8 cellular contexts compared by ENCODE assay signal in genomic region chr2:171159326-171160118, GRCh38. TPM values are rescaled to one million over a fixed set of nuclear protein-coding genes. Genes with fewer than 3 reads are reported as not detected.
DNase-seq lines count a peak whose midpoint lies in the region; ATAC-seq and TF ChIP-seq lines count a peak whose summit lies in the region.

No MANE protein-coding gene starts in this region.

- H3K4me3 Mint-ChIP-seq in activated CD4-positive, alpha-beta memory T cell treated with anti-CD3 and anti-CD28 coated beads, Interleukin-2, amount 10 ng/mL, durations not matched to agents 7 days and 5 days: peak overlapping the region; percentile 94

- no peaks in the 10 kb centered on the region for H3K9me3 Mint-ChIP-seq in activated CD4-positive, alpha-beta memory T cell treated with anti-CD3 and anti-CD28 coated beads, Interleukin-2, amount 10 ng/mL, durations not matched to agents 7 days and 5 days

- H3K9me3 ChIP-seq in lower lobe of right lung: no peaks in the 10 kb centered on the region

- H3K27me3 Mint-ChIP-seq in activated CD4-positive, alpha-beta memory T cell treated with anti-CD3 and anti-CD28 coated beads, Interleukin-2, amount 10 ng/mL, durations not matched to agents 7 days and 5 days: no peaks in the 10 kb centered on the region

- peak overlapping the region; percentile 95 for H3K4me3 ChIP-seq in GM08714 (ENCODE audit: low read length)
- H3K4me3 ChIP-seq in lower lobe of right lung: peak overlapping the region; percentile 78

- no peaks in the 10 kb centered on the region for H3K36me3 ChIP-seq in lower lobe of right lung

- H3K27ac Mint-ChIP-seq in activated CD4-positive, alpha-beta memory T cell treated with anti-CD3 and anti-CD28 coated beads, Interleukin-2, amount 10 ng/mL, durations not matched to agents 7 days and 5 days: peak overlapping the region; percentile 91

- DNase-seq in NCI-H446 treated with DMSO at 0.1 percent for 48 hours (lab: John Stamatoyannopoulos, UW) (peak; percentile 52), ecto neural progenitor cell (ENCODE audit: low spot score) (peak; percentile 51), lower lobe of right lung (peak; percentile 51), NCI-H128 (lab: John Stamatoyannopoulos, UW; ENCODE audit: unreplicated experiment) (no peak)
- peak; percentile 47 for DNase-seq in activated CD4-positive, alpha-beta memory T cell treated with anti-CD3 and anti-CD28 coated beads, Interleukin-2, amount 10 ng/mL, durations not matched to agents 7 days and 5 days
- peak; percentile 38 to 40 for DNase-seq in stimulated activated CD4-positive, alpha-beta T cell treated with anti-CD3 and anti-CD28 coated beads, Interleukin-4, amount 100 ng/mL, for 48 hours (ENCODE audit: low read depth in 2 of 2)

- no peaks in the 10 kb centered on the region for H3K27me3 ChIP-seq in lower lobe of right lung (ENCODE audit: low read depth)

- peaks cover 21% of the 10 kb centered on the region for H3K4me1 ChIP-seq in lower lobe of right lung

- ATAC-seq in HG02678 (IDR thresholded peaks at IDR 0.05; ENCODE audit: unreplicated experiment): peak; percentile 11
- peak; percentile 56 to 62 for ATAC-seq in lower lobe of right lung

- peaks cover 7% of the 10 kb centered on the region for H3K36me3 Mint-ChIP-seq in activated CD4-positive, alpha-beta memory T cell treated with anti-CD3 and anti-CD28 coated beads, Interleukin-2, amount 10 ng/mL, durations not matched to agents 7 days and 5 days (ENCODE audit: low read depth)

- peak; percentile 38 for TF ChIP-seq CTCF in lower lobe of right lung (IDR thresholded peaks at IDR 0.05)

- peaks cover 62% of the 10 kb centered on the region for H3K4me1 Mint-ChIP-seq in activated CD4-positive, alpha-beta memory T cell treated with anti-CD3 and anti-CD28 coated beads, Interleukin-2, amount 10 ng/mL, durations not matched to agents 7 days and 5 days

- POLR2A ChIA-PET in activated CD4-positive, alpha-beta memory T cell treated with anti-CD3 and anti-CD28 coated beads, Interleukin-2, amount 10 ng/mL, durations not matched to agents 7 days and 5 days (lab: Charles Lee): interaction anchor here (0.8 to 4.6 kb wide), 13 partner anchors 12 to 275 kb away, joined by 3 to 34 read pairs (median 5); partner anchors contain the start of genes DCAF17, GORASP2 and METTL8

- CTCF ChIA-PET in activated CD4-positive, alpha-beta memory T cell treated with anti-CD3 and anti-CD28 coated beads, Interleukin-2, amount 10 ng/mL, durations not matched to agents 7 days and 5 days (lab: Charles Lee): interaction anchor here (0.7 to 4.2 kb wide), 11 partner anchors 9 to 257 kb away, joined by 3 to 36 read pairs (median 3); partner anchors contain the start of gene GORASP2

- intact Hi-C loops in lower lobe of right lung (cut with DNase I): no loop called here

- H3K27ac ChIP-seq in lower lobe of right lung: peak overlapping the region; percentile 89

RNA-seq across cellular contexts. Expression of gene TLK1, which starts 1.2 kb away (rescaled TPM):
- total RNA-seq in activated CD4-positive, alpha-beta memory T cell treated with anti-CD3 and anti-CD28 coated beads, Interleukin-2, amount 10 ng/mL, durations not matched to agents 7 days and 5 days: 10 to 100 TPM; 74.9 to 79.5 TPM
- total RNA-seq in lower lobe of right lung: 58.2 TPM
